In the genomic region with DNA sequence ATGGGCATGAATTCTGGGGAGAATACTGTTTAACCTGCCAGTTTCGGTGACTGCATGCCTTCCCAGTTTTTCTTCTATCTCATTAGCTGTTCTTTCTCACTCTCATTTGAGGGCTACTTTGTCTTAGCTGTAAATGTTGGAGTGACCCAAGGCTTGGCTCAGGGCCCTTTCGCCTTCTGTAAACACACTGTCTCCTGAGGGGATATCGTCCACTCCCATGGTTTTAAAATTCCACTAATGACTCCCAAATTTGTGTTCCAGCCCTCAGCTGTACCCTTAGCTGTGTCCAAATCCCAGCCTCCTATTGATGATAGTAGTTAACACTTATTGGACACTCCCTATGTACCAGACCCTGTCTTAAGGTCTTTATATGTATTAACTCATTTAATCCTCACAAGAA, we compare ENCODE assay signal across 28 cellular contexts.
"Had no signal": no experiment of that assay in that cellular context is flagged by ENCODE, and none has a peak within 500 bp of the region (broad histone marks: within the 10 kb centered on the region; RNA-seq: fewer than 3 reads in every experiment).

No MANE protein-coding gene starts in this region.

- H3K27ac Mint-ChIP-seq: immature natural killer cell; nephron; stimulated activated memory B cell treated with anti-CD40 and anti-IgM and Interleukin-4, amounts not matched to agents 10 μg/mL and 1 μg/mL and 100 μg/mL, for 72 hours; stimulated activated naive CD8-positive, alpha-beta T cell treated with anti-CD3 and anti-CD28 coated beads, Interleukin-15, amount 100 ng/mL, for 72 hours had no signal

- ATAC-seq: lower lobe of right lung; naive thymus-derived CD8-positive, alpha-beta T cell; pancreas; right lobe of liver; stimulated activated memory B cell treated with anti-CD40 and anti-IgM and Interleukin-4, amounts not matched to agents 10 μg/mL and 1 μg/mL and 100 μg/mL, for 72 hours; stimulated activated naive CD8-positive, alpha-beta T cell treated with anti-CD3 and anti-CD28 coated beads, Interleukin-15, amount 100 ng/mL, for 72 hours had no signal

- H3K36me3 Mint-ChIP-seq: immature natural killer cell; stimulated activated memory B cell treated with anti-CD40 and anti-IgM and Interleukin-4, amounts not matched to agents 10 μg/mL and 1 μg/mL and 100 μg/mL, for 72 hours had no signal

- H3K4me1 ChIP-seq: lower lobe of right lung, pancreas, prostate gland, right lobe of liver, thyroid gland, vagina had no signal

- H3K27ac ChIP-seq: lower lobe of right lung, pancreas, prostate gland, right lobe of liver, thyroid gland, transverse colon, upper lobe of left lung, vagina had no signal

- H3K4me3 ChIP-seq: lower lobe of right lung, pancreas, prostate gland, right lobe of liver, smooth muscle cell, thyroid gland, transverse colon, upper lobe of left lung, vagina had no signal

- H3K4me3 Mint-ChIP-seq: immature natural killer cell; naive thymus-derived CD8-positive, alpha-beta T cell; nephron; neural crest cell; stimulated activated memory B cell treated with anti-CD40 and anti-IgM and Interleukin-4, amounts not matched to agents 10 μg/mL and 1 μg/mL and 100 μg/mL, for 72 hours; stimulated activated naive CD8-positive, alpha-beta T cell treated with anti-CD3 and anti-CD28 coated beads, Interleukin-15, amount 100 ng/mL, for 72 hours had no signal

- H3K27me3 Mint-ChIP-seq: stimulated activated memory B cell treated with anti-CD40 and anti-IgM and Interleukin-4, amounts not matched to agents 10 μg/mL and 1 μg/mL and 100 μg/mL, for 72 hours; stimulated activated naive CD8-positive, alpha-beta T cell treated with anti-CD3 and anti-CD28 coated beads, Interleukin-15, amount 100 ng/mL, for 72 hours had no signal

- H3K36me3 ChIP-seq: lower lobe of right lung, pancreas, prostate gland, right lobe of liver, thyroid gland, transverse colon, upper lobe of left lung, vagina had no signal

- H3K4me1 Mint-ChIP-seq: neural crest cell; stimulated activated memory B cell treated with anti-CD40 and anti-IgM and Interleukin-4, amounts not matched to agents 10 μg/mL and 1 μg/mL and 100 μg/mL, for 72 hours had no signal

- H3K9me3 Mint-ChIP-seq: immature natural killer cell; naive thymus-derived CD8-positive, alpha-beta T cell; nephron; neural crest cell; stimulated activated memory B cell treated with anti-CD40 and anti-IgM and Interleukin-4, amounts not matched to agents 10 μg/mL and 1 μg/mL and 100 μg/mL, for 72 hours; stimulated activated naive CD8-positive, alpha-beta T cell treated with anti-CD3 and anti-CD28 coated beads, Interleukin-15, amount 100 ng/mL, for 72 hours had no signal

- DNase-seq: hypothalamus; immature natural killer cell; kidney; lower lobe of right lung; mammary epithelial cell; mesenchymal stem cell; naive thymus-derived CD8-positive, alpha-beta T cell; nucleus accumbens; pancreas; posterior cingulate gyrus; retina; right lobe of liver; stimulated activated CD4-positive, alpha-beta T cell treated with anti-CD3 and anti-CD28 coated beads, Interleukin-1b, Interleukin-23, amount 100 ng/mL, for 48 hours; stimulated activated CD4-positive, alpha-beta T cell treated with anti-CD3 and anti-CD28 coated beads, Interleukin-2, amount 100 ng/mL, for 48 hours; stimulated activated CD4-positive, alpha-beta T cell treated with anti-CD3 and anti-CD28 coated beads, Interleukin-4, amount 100 ng/mL, for 4 hours; stimulated activated CD8-positive, alpha-beta memory T cell treated with anti-CD3 and anti-CD28 coated beads, Interleukin-4, amount 100 ng/mL, for 48 hours; stimulated activated naive CD4-positive, alpha-beta T cell treated with Interleukin-2 at 50 U/mL for 16 hours; stimulated activated naive CD8-positive, alpha-beta T cell treated with anti-CD3 and anti-CD28 coated beads, Interleukin-15, amount 100 ng/mL, for 72 hours; substantia nigra; thyroid gland; transverse colon; upper lobe of left lung had no signal

- H3K27me3 ChIP-seq: pancreas, right lobe of liver, thyroid gland, transverse colon, upper lobe of left lung, vagina had no signal

- H3K9me3 ChIP-seq: lower lobe of right lung, pancreas, prostate gland, right lobe of liver, thyroid gland, transverse colon, upper lobe of left lung, vagina had no signal
